ENCODE assay signal across 10 cellular contexts in genomic region chr7:5824297-5824610, GRCh38.
DNase-seq lines count a peak whose midpoint lies in the region; ATAC-seq lines count a peak whose summit lies in the region.
"Had no signal": no experiment of that assay in that cellular context is flagged by ENCODE, and none has a peak within 500 bp of the region (broad histone marks: within the 10 kb centered on the region; RNA-seq: fewer than 3 reads in every experiment).

No MANE protein-coding gene starts in this region.

- no peak for ATAC-seq in GM21825 (IDR thresholded peaks at IDR 0.05; ENCODE audit: unreplicated experiment)

- intact Hi-C loops in head of caudate nucleus (cut with DNase I): no loop called here

- DNase-seq in T follicular helper cell (ENCODE audit: low read depth) (peak; percentile 59), activated T-cell treated with anti-CD3 and anti-CD28 coated beads for 4 hours (peak; percentile 54), head of caudate nucleus (peak in 40 of 42 donors; percentile 23 to 88 (median 60)), NCI-H524 (lab: John Stamatoyannopoulos, UW) (no peak), HuH-7 (ENCODE audit: low spot score) (no peak), NCI-H446 treated with DMSO at 0.1 percent for 48 hours (lab: John Stamatoyannopoulos, UW) (no peak)
- peak; percentile 26 to 57 for DNase-seq in stimulated activated CD8-positive, alpha-beta memory T cell treated with anti-CD3 and anti-CD28 coated beads, Interleukin-15, amount 100 ng/mL, for 4 hours (ENCODE audit: low read depth in 2 of 2)
- DNase-seq: NCI-H2171, occipital lobe had no signal

Comparison
In these comparisons a context has a peak if more than half of its experiments do, and no peak if none do; other contexts are left out.
1. DNase-seq: peak in T follicular helper cell (single experiment), activated T-cell treated with anti-CD3 and anti-CD28 coated beads for 4 hours (single experiment), head of caudate nucleus (40 of 42) and stimulated activated CD8-positive, alpha-beta memory T cell treated with anti-CD3 and anti-CD28 coated beads, Interleukin-15, amount 100 ng/mL, for 4 hours (2 of 2); none in NCI-H524 (0 of 2), HuH-7 (single experiment) and NCI-H446 treated with DMSO at 0.1 percent for 48 hours (single experiment).